In the genomic region with DNA sequence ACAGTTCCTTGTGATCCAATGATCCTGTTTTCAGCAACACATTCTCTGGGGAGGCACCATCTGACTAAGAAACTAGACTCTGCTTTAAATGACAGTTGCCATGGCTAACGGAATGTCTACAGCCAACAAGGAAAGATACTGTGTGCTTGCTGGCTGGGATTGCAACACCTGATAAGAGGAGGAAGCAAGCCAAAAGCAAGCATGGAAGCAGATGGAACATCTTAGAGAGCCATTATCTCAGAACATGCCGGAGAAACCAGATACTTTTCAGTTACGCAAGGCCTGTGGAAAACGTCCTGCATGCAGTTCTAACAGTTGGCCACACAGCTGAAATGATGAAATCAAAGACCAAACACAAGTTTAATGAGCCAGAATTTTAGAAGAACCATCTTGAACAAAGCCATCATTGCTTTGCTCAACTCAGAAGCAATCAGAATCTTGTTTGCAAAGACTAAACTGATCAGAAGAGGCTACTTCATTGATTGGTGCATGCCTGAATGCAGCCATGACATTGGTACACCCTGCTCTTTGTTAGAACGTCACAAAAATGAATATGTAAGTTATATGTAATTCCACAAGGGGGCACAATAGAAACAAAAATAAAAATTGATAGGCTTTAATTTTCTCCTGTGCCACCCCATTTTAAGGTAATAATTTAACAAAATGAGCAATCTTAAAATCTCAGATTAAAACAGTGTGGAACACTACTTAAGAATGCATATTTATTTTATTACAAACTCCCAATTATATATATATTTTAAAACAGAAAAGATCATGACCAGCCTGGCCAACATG, we compare ENCODE assay signal across 9 cellular contexts. TPM values are rescaled to one million over a fixed set of nuclear protein-coding genes. Genes with fewer than 3 reads are reported as not detected.
A peak's percentile ranks its signal among the peaks of the same experiment; 100 is the strongest.
DNase-seq lines count a peak whose midpoint lies in the region; ATAC-seq and TF ChIP-seq lines count a peak whose summit lies in the region.
"Had no signal": no experiment of that assay in that cellular context is flagged by ENCODE, and none has a peak within 500 bp of the region (broad histone marks: within the 10 kb centered on the region; RNA-seq: fewer than 3 reads in every experiment).

No MANE protein-coding gene starts in this region.

- ATAC-seq in GM19372 (IDR thresholded peaks at IDR 0.05; ENCODE audit: low read depth, unreplicated experiment) (peak; percentile 83), HG03521 (IDR thresholded peaks at IDR 0.05; ENCODE audit: unreplicated experiment) (peak; percentile 95)

- no peaks in the 10 kb centered on the region for H4K20me1 ChIP-seq in OCI-LY1 (ENCODE audit: insufficient read depth, low read length)
- H4K20me1 ChIP-seq: BLaER1 had no signal

- no peaks in the 10 kb centered on the region for H3K36me3 ChIP-seq in OCI-LY1 (ENCODE audit: insufficient read depth, low read length)
- no peaks in the 10 kb centered on the region for H3K36me3 ChIP-seq in breast epithelium
- H3K36me3 ChIP-seq: BLaER1 had no signal

- H3F3A ChIP-seq in OCI-LY1 (ENCODE audit: insufficient read depth, low read length) = no peaks in the 10 kb centered on the region

- H3K79me2 ChIP-seq in OCI-LY1 (ENCODE audit: insufficient read depth, low read length) = no peaks in the 10 kb centered on the region

- H3K9me3 ChIP-seq in OCI-LY1 (ENCODE audit: low read length) (no peaks in the 10 kb centered on the region), breast epithelium (no peaks in the 10 kb centered on the region)
- H3K9me3 ChIP-seq: BLaER1 had no signal

- H3K4me1 ChIP-seq in OCI-LY1 (ENCODE audit: insufficient read depth, low read length, severe bottlenecking) (no peaks in the 10 kb centered on the region), breast epithelium (no peaks in the 10 kb centered on the region)
- H3K4me1 ChIP-seq: BLaER1 had no signal

- intact Hi-C loops in breast epithelium (cut with DNase I; ENCODE audit: low total_unique reads) = loop anchor here (10.0 kb wide), 1 partner anchor 534 kb away; no protein-coding TSS in a partner anchor

- no peaks in the 10 kb centered on the region for H3K9me2 ChIP-seq in OCI-LY1 (ENCODE audit: low read depth, low read length)

- TF ChIP-seq CTCF in OCI-LY1 (IDR thresholded peaks at IDR 0.05; ENCODE audit: low read length) (peak; percentile 67), breast epithelium (IDR thresholded peaks at IDR 0.05) (peak; percentile 66 to 86 (median 82))

- TF ChIP-seq POLR2A in breast epithelium (IDR thresholded peaks at IDR 0.05) = no peak

- H3K27me3 ChIP-seq in OCI-LY1 (ENCODE audit: insufficient read depth, low read length) (no peaks in the 10 kb centered on the region), breast epithelium (no peaks in the 10 kb centered on the region)
- H3K27me3 ChIP-seq: BLaER1 had no signal

- no peak overlapping the region for H3K9ac ChIP-seq in OCI-LY1 (ENCODE audit: low read length)
- H3K9ac ChIP-seq: BLaER1 had no signal

- DNase-seq in DMS153 treated with DMSO at 0.1 percent for 48 hours (lab: John Stamatoyannopoulos, UW; ENCODE audit: unreplicated experiment) (peak; percentile 5), DMS153 (lab: John Stamatoyannopoulos, UW) (no peak), breast epithelium (ENCODE audit: low spot score in 2 of 2) (peak in 1 of 2 donors; percentile 36), iris pigment epithelial cell (ENCODE audit: low read depth) (peak; percentile 99)
- peak; percentile 4 for DNase-seq in stimulated activated CD4-positive, alpha-beta T cell treated with anti-CD3 and anti-CD28 coated beads, Interleukin-4, amount 100 ng/mL, for 1 hour

- no peak overlapping the region for H3K27ac ChIP-seq in OCI-LY1 (ENCODE audit: low read depth, low read length, poor library complexity, severe bottlenecking)
- H3K27ac ChIP-seq in breast epithelium = peak overlapping the region; percentile 40 to 60
- H3K27ac ChIP-seq: BLaER1 had no signal

- no peak overlapping the region for H3K4me2 ChIP-seq in OCI-LY1 (ENCODE audit: low read length)
- H3K4me2 ChIP-seq: BLaER1 had no signal

- H3K4me3 ChIP-seq in OCI-LY1 (ENCODE audit: low read depth, low read length, poor library complexity, severe bottlenecking) = no peak overlapping the region
- no peak overlapping the region for H3K4me3 ChIP-seq in breast epithelium
- H3K4me3 ChIP-seq: BLaER1 had no signal

- H2AFZ ChIP-seq in OCI-LY1 (ENCODE audit: low read length) = no peak overlapping the region; the same call in 1 of the 2 replicates

RNA-seq across cellular contexts. Expression of a gene that starts 50.8 kb away (rescaled TPM):
- total RNA-seq in breast epithelium = 10 to 100 TPM in 1 of 3 donors, 1 to 10 TPM in 2; 5.6 to 15.4 (median 7.4) TPM

RNA-seq across cellular contexts. Expression of a gene that starts 57.9 kb away (rescaled TPM):
- 10 to 100 TPM; 34.6 to 71.4 (median 49.2) TPM for total RNA-seq in breast epithelium
